ENCODE assay signal across 23 cellular contexts in the genomic region with DNA sequence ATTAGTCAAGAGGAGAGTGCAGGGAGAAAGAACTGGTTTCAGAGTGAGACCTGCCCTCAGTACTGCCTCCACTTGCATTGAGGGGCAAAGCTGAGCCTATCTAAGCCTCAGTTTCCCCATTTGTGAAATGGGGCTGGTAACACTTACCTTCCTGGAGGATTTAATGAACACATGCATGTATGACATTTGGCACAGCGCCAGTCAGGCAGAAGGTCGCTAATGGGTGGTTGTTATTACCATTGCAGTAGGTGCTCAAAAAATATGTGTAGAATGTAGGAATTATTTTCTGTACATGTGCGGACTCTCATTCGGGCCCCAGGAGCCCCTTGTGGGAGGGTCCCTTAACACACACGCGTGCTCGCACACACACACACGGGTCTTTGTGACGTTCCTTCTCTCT. TPM values are rescaled to one million over a fixed set of nuclear protein-coding genes. Genes with fewer than 3 reads are reported as not detected.
"Had no signal": no experiment of that assay in that cellular context is flagged by ENCODE, and none has a peak within 500 bp of the region (broad histone marks: within the 10 kb centered on the region; RNA-seq: fewer than 3 reads in every experiment).

No MANE protein-coding gene starts in this region.

- H3K4me1 ChIP-seq: adrenal gland, body of pancreas, esophagus muscularis mucosa, left ventricle myocardium inferior, testis, transverse colon had no signal

- DNase-seq: activated CD4-positive, alpha-beta T cell treated with anti-CD3 and anti-CD28 coated beads for 4 hours; activated CD4-positive, alpha-beta T cell treated with anti-CD3 and anti-CD28 coated beads, Interleukin-2, amount 50 U/mL, for 4 hours; activated CD4-positive, CD25-positive, alpha-beta regulatory T cell; activated CD8-positive, alpha-beta memory T cell treated with anti-CD3 and anti-CD28 coated beads for 24 hours; activated effector memory CD4-positive, alpha-beta T cell treated with Interleukin-2 at 50 U/mL for 16 hours; activated naive CD4-positive, alpha-beta T cell treated with Interleukin-2 at 50 U/mL for 16 hours; activated naive CD8-positive, alpha-beta T cell treated with anti-CD3 and anti-CD28 coated beads for 36 hours; adrenal gland; aorta; body of pancreas; caudate nucleus; cortex of kidney; left ventricle myocardium inferior; mucosa of descending colon; right cardiac atrium; spleen; stimulated activated naive CD4-positive, alpha-beta T cell; testis; transverse colon had no signal

- H3K27ac ChIP-seq: adrenal gland, body of pancreas, esophagus muscularis mucosa, left ventricle myocardium inferior, spleen, testis, transverse colon had no signal

- H3K9me3 ChIP-seq: adrenal gland, body of pancreas, esophagus muscularis mucosa, left ventricle myocardium inferior, mucosa of descending colon, spleen, testis, transverse colon had no signal

- H3K36me3 ChIP-seq: adrenal gland, esophagus muscularis mucosa, left ventricle myocardium inferior, spleen, transverse colon had no signal

- ATAC-seq: body of pancreas; mucosa of descending colon; natural killer cell treated with Interleukin-12 subunit alpha and Interleukin-12 subunit beta and Interleukin-15 and Interleukin-18, amount 100 ng/mL, for 72 hours; right cardiac atrium had no signal

- H3K27me3 ChIP-seq: adrenal gland, body of pancreas, esophagus muscularis mucosa, spleen, testis, transverse colon had no signal

- H3K4me3 ChIP-seq: adrenal gland, body of pancreas, esophagus muscularis mucosa, left ventricle myocardium inferior, lung, mucosa of descending colon, spleen, testis, transverse colon had no signal

RNA-seq across cellular contexts. Expression of gene FAT2, which starts 10.9 kb away (rescaled TPM):
- total RNA-seq: activated naive CD8-positive, alpha-beta T cell treated with anti-CD3 and anti-CD28 coated beads for 36 hours; body of pancreas; endothelial cell of umbilical vein; esophagus muscularis mucosa; left ventricle myocardium inferior; mucosa of descending colon; natural killer cell treated with Interleukin-12 subunit alpha and Interleukin-12 subunit beta and Interleukin-15 and Interleukin-18, amount 100 ng/mL, for 72 hours; transverse colon had no signal
- polyA plus RNA-seq: aorta, endothelial cell of umbilical vein had no signal
